Comparison of ENCODE assay signal across 11 cellular contexts in the genomic region with DNA sequence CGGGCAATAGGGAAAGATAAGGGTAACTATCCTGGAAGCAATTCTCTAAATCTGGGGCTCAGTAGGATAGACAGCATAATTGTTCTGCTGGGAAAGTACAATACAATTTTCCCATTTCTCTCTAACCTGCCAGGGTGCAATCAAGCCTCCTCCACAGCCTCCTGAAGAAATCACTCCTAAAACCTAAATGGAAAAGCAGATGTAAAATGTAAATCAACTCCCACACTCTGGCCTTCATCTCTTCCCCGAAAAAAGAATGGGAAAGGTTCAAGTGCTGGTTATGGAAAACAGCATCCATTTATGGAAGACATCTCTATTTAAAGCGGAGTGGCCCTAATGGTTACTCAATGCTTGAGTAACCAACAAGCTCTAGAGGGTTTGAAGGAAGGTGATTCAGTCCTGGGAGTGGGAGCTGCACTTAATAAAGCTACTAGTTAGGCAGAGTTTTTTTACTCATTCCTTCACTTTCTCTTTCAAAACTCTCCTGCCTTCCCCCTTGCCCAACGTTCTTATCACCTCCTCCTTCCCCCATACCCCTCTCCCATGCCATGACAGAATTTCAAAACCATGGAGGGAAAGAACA. TPM values are rescaled to one million over a fixed set of nuclear protein-coding genes. Genes with fewer than 3 reads are reported as not detected.
A peak's percentile ranks its signal among the peaks of the same experiment; 100 is the strongest.
DNase-seq lines count a peak whose midpoint lies in the region; ATAC-seq and TF ChIP-seq lines count a peak whose summit lies in the region.
"Had no signal": no experiment of that assay in that cellular context is flagged by ENCODE, and none has a peak within 500 bp of the region (broad histone marks: within the 10 kb centered on the region; RNA-seq: fewer than 3 reads in every experiment).

No MANE protein-coding gene starts in this region.

- H3K27me3 Mint-ChIP-seq in activated CD4-positive, alpha-beta T cell treated with anti-CD3 and anti-CD28 coated beads, Interleukin-2, amount 10 ng/mL, durations not matched to agents 24 days and 14 days, result no peaks in the 10 kb centered on the region
- H3K27me3 Mint-ChIP-seq in activated CD8-positive, alpha-beta T cell treated with anti-CD3 and anti-CD28 coated beads, Interleukin-2, amount 10 ng/mL, durations not matched to agents 7 days and 5 days (ENCODE audit: low read depth), result no peaks in the 10 kb centered on the region

- no peaks in the 10 kb centered on the region for H3K27me3 ChIP-seq in left ventricle myocardium inferior (ENCODE audit: low read depth)
- no peaks in the 10 kb centered on the region for H3K27me3 ChIP-seq in skeletal muscle satellite cell (ENCODE audit: control insufficient read depth, insufficient read depth, low read length)
- H3K27me3 ChIP-seq: dorsolateral prefrontal cortex had no signal

- POLR2A ChIA-PET in activated CD8-positive, alpha-beta T cell treated with anti-CD3 and anti-CD28 coated beads, Interleukin-2, amount 10 ng/mL, durations not matched to agents 7 days and 5 days (lab: Charles Lee), result no interaction called here

- no peaks in the 10 kb centered on the region for H3K9me3 Mint-ChIP-seq in activated CD4-positive, alpha-beta T cell treated with anti-CD3 and anti-CD28 coated beads, Interleukin-2, amount 10 ng/mL, durations not matched to agents 24 days and 14 days
- peaks cover 5% of the 10 kb centered on the region for H3K9me3 Mint-ChIP-seq in activated CD8-positive, alpha-beta T cell treated with anti-CD3 and anti-CD28 coated beads, Interleukin-2, amount 10 ng/mL, durations not matched to agents 7 days and 5 days (ENCODE audit: insufficient read depth)

- peak overlapping the region; percentile 12 for H3K4me3 Mint-ChIP-seq in activated CD4-positive, alpha-beta T cell treated with anti-CD3 and anti-CD28 coated beads, Interleukin-2, amount 10 ng/mL, durations not matched to agents 24 days and 14 days
- no peak overlapping the region for H3K4me3 Mint-ChIP-seq in activated CD8-positive, alpha-beta T cell treated with anti-CD3 and anti-CD28 coated beads, Interleukin-2, amount 10 ng/mL, durations not matched to agents 7 days and 5 days

- H3K4me1 Mint-ChIP-seq in activated CD4-positive, alpha-beta T cell treated with anti-CD3 and anti-CD28 coated beads, Interleukin-2, amount 10 ng/mL, durations not matched to agents 24 days and 14 days, result peaks cover 52% of the 10 kb centered on the region
- peaks cover 70% of the 10 kb centered on the region for H3K4me1 Mint-ChIP-seq in activated CD8-positive, alpha-beta T cell treated with anti-CD3 and anti-CD28 coated beads, Interleukin-2, amount 10 ng/mL, durations not matched to agents 7 days and 5 days (ENCODE audit: low read depth)

- peak overlapping the region; percentile 89 for H3K27ac ChIP-seq in left ventricle myocardium inferior (replicated peaks)

- H3K36me3 Mint-ChIP-seq in activated CD4-positive, alpha-beta T cell treated with anti-CD3 and anti-CD28 coated beads, Interleukin-2, amount 10 ng/mL, durations not matched to agents 24 days and 14 days (ENCODE audit: low read depth), result peaks cover 40% of the 10 kb centered on the region
- peaks cover 73% of the 10 kb centered on the region for H3K36me3 Mint-ChIP-seq in activated CD8-positive, alpha-beta T cell treated with anti-CD3 and anti-CD28 coated beads, Interleukin-2, amount 10 ng/mL, durations not matched to agents 7 days and 5 days (ENCODE audit: low read depth)

- H3K9ac ChIP-seq in skeletal muscle satellite cell (ENCODE audit: low read depth, low read length), result no peak overlapping the region

- H3K4me1 ChIP-seq in left ventricle myocardium inferior (peaks cover 60% of the 10 kb centered on the region), skeletal muscle satellite cell (ENCODE audit: control insufficient read depth, insufficient read depth, low read length) (no peaks in the 10 kb centered on the region)

- peak overlapping the region; percentile 34 for H3K27ac Mint-ChIP-seq in activated CD4-positive, alpha-beta T cell treated with anti-CD3 and anti-CD28 coated beads, Interleukin-2, amount 10 ng/mL, durations not matched to agents 24 days and 14 days
- H3K27ac Mint-ChIP-seq in activated CD8-positive, alpha-beta T cell treated with anti-CD3 and anti-CD28 coated beads, Interleukin-2, amount 10 ng/mL, durations not matched to agents 7 days and 5 days, result peak overlapping the region; percentile 47

- CTCF ChIA-PET in activated CD8-positive, alpha-beta T cell treated with anti-CD3 and anti-CD28 coated beads, Interleukin-2, amount 10 ng/mL, durations not matched to agents 7 days and 5 days (lab: Charles Lee), result no interaction called here

- no peak for DNase-seq in activated CD4-positive, alpha-beta T cell treated with anti-CD3 and anti-CD28 coated beads, Interleukin-2, amount 10 ng/mL, durations not matched to agents 24 days and 14 days
- DNase-seq in activated CD4-positive, alpha-beta T cell treated with anti-CD3 and anti-CD28 coated beads for 48 hours, result no peak
- no peak for DNase-seq in activated CD8-positive, alpha-beta T cell treated with anti-CD3 and anti-CD28 coated beads, Interleukin-2, amount 10 ng/mL, durations not matched to agents 7 days and 5 days
- DNase-seq in left ventricle myocardium inferior (no peak), epidermal melanocyte (ENCODE audit: insufficient read length, low spot score) (no peak), HPDE6-E6E7 (ENCODE audit: extremely low spot score) (no peak)
- DNase-seq: dorsolateral prefrontal cortex, midbrain, NCI-H2029 treated with DMSO at 0.1 percent for 48 hours had no signal

- H3K4me3 ChIP-seq in left ventricle myocardium inferior (peak overlapping the region; percentile 32), skeletal muscle satellite cell (ENCODE audit: low read length) (no peak overlapping the region)
- H3K4me3 ChIP-seq: dorsolateral prefrontal cortex had no signal

- no peaks in the 10 kb centered on the region for H3K9me3 ChIP-seq in left ventricle myocardium inferior (replicated peaks)
- H3K9me3 ChIP-seq in skeletal muscle satellite cell (replicated peaks; ENCODE audit: low read length), result no peaks in the 10 kb centered on the region

- TF ChIP-seq CTCF in left ventricle myocardium inferior (IDR thresholded peaks at IDR 0.05; ENCODE audit: borderline replicate concordance), result no peak

- ATAC-seq in activated CD8-positive, alpha-beta T cell treated with anti-CD3 and anti-CD28 coated beads, Interleukin-2, amount 10 ng/mL, durations not matched to agents 7 days and 5 days, result no peak
- no peak for ATAC-seq in HG02678 (IDR thresholded peaks at IDR 0.05; ENCODE audit: unreplicated experiment)

- peak overlapping the region; percentile 9 for H3K4me2 ChIP-seq in skeletal muscle satellite cell (ENCODE audit: low read length)

- intact Hi-C loops in activated CD4-positive, alpha-beta T cell treated with anti-CD3 and anti-CD28 coated beads, Interleukin-2, amount 10 ng/mL, durations not matched to agents 24 days and 14 days (cut with micrococcal nuclease), result loop anchor here (10.0 kb wide), 1 partner anchor 318 kb away; no protein-coding TSS in a partner anchor
- intact Hi-C loops in left ventricle myocardium inferior (cut with micrococcal nuclease), result loop anchor here (10.0 kb wide), 1 partner anchor 98 kb away; a partner anchor contains a TSS

- H3K36me3 ChIP-seq in left ventricle myocardium inferior (peaks cover 17% of the 10 kb centered on the region), skeletal muscle satellite cell (ENCODE audit: insufficient read depth, low read length) (peaks cover 19% of the 10 kb centered on the region)

RNA-seq across cellular contexts. Expression of a gene that starts 5.1 kb away (rescaled TPM):
- 21.7 and 23.4 TPM in 2 replicates for total RNA-seq in activated CD4-positive, alpha-beta T cell treated with anti-CD3 and anti-CD28 coated beads, Interleukin-2, amount 10 ng/mL, durations not matched to agents 24 days and 14 days
- 10 to 100 TPM; 39.4 to 41.3 TPM for total RNA-seq in activated CD8-positive, alpha-beta T cell treated with anti-CD3 and anti-CD28 coated beads, Interleukin-2, amount 10 ng/mL, durations not matched to agents 7 days and 5 days
- total RNA-seq in left ventricle myocardium inferior, result 9.5 TPM
- 86.3 and 96.6 TPM in 2 replicates for total RNA-seq in skeletal muscle satellite cell (2012; rRNA removed)
